Comparison of ENCODE assay signal across 17 cellular contexts in genomic region chr7:97004237-97004930, GRCh38. TPM values are rescaled to one million over a fixed set of nuclear protein-coding genes. Genes with fewer than 3 reads are reported as not detected.
DNase-seq lines count a peak whose midpoint lies in the region; ATAC-seq, FAIRE-seq and TF ChIP-seq lines count a peak whose summit lies in the region.
"Had no signal": no experiment of that assay in that cellular context is flagged by ENCODE, and none has a peak within 500 bp of the region (broad histone marks: within the 10 kb centered on the region; RNA-seq: fewer than 3 reads in every experiment).

No MANE protein-coding gene starts in this region.

- TF ChIP-seq EP300 in GM12878 (IDR thresholded peaks at IDR 0.05; ENCODE audit: borderline replicate concordance in 1 of 2, control insufficient read depth in 1 of 2, low read depth in 2 of 2, low read length in 2 of 2), result no peak

- H2AFZ ChIP-seq in GM12878 (ENCODE audit: control insufficient read depth, low read depth, low read length), result no peak overlapping the region
- no peak overlapping the region for H2AFZ ChIP-seq in neuronal stem cell (ENCODE audit: low read length)

- no peaks in the 10 kb centered on the region for H3K79me1 ChIP-seq in neuronal stem cell (ENCODE audit: low read depth, low read length)

- no peak overlapping the region for H3K14ac ChIP-seq in neuronal stem cell (ENCODE audit: low read length)

- no peak overlapping the region for H4K8ac ChIP-seq in neuronal stem cell (ENCODE audit: low read depth, low read length)

- H3K4me1 Mint-ChIP-seq in progenitor cell of endocrine pancreas (ENCODE audit: low read depth), result peaks cover 3% of the 10 kb centered on the region

- peak overlapping the region; percentile 95 for H2BK15ac ChIP-seq in neuronal stem cell (ENCODE audit: low read length)

- H2BK5ac ChIP-seq in neuronal stem cell (ENCODE audit: low read length), result no peak overlapping the region

- WGBS in GM12878 (ENCODE audit: insufficient coverage, insufficient replicate concordance, low lambda C conversion rate, missing lambda C conversion rate), result 38% methylated on average over 11 of the region's 13 CpGs
- WGBS in neuronal stem cell (ENCODE audit: extremely low coverage in 2 of 2, insufficient read length in 2 of 2, insufficient replicate concordance in 1 of 2), 2 donors, result no CpG with 5 or more reads among the region's 13 CpGs

- H3K9me3 Mint-ChIP-seq in progenitor cell of endocrine pancreas (ENCODE audit: low read depth), result no peaks in the 10 kb centered on the region
- H3K9me3 Mint-ChIP-seq: activated B cell treated with CpG ODN at 0.5 μM for 24 hours had no signal

- no peaks in the 10 kb centered on the region for H3K4me1 ChIP-seq in GM12878 (ENCODE audit: control insufficient read depth, insufficient read depth, low read length)
- H3K4me1 ChIP-seq in neuronal stem cell (ENCODE audit: control insufficient read depth in 2 of 2, insufficient read depth in 1 of 2, low read depth in 1 of 2, low read length in 2 of 2), result peaks cover 0 to 8% of the 10 kb centered on the region in 2 donors

- H3K23ac ChIP-seq in neuronal stem cell (ENCODE audit: low read depth, low read length, poor library complexity), result no peak overlapping the region

- in situ Hi-C loops in GM12878 (cut with MboI), result no loop called here

- no peak for TF ChIP-seq POLR2A in GM12878 (IDR thresholded peaks at IDR 0.05; ENCODE audit: low read depth, low read length)

- TF ChIP-seq RAD21 in GM12878 (IDR thresholded peaks at IDR 0.05; ENCODE audit: insufficient read depth, low read depth, low read length), result no peak

- H2BK12ac ChIP-seq in neuronal stem cell (ENCODE audit: low read length), result no peak overlapping the region

- no peaks in the 10 kb centered on the region for H4K20me1 ChIP-seq in GM12878 (ENCODE audit: control insufficient read depth, insufficient read depth)

- no peaks in the 10 kb centered on the region for H3K79me2 ChIP-seq in GM12878 (ENCODE audit: control insufficient read depth, insufficient read depth, low read length)

- DNase-seq in NCI-H2107 treated with DMSO at 0.1 percent for 48 hours (lab: John Stamatoyannopoulos, UW; ENCODE audit: unreplicated experiment), result peak; percentile 79
- DNase-seq in NCI-H2107 (lab: John Stamatoyannopoulos, UW), result no peak
- peak; percentile 100 for DNase-seq in NCI-H1417 treated with DMSO at 0.1 percent for 48 hours (lab: John Stamatoyannopoulos, UW)
- no peak for DNase-seq in GM12878 (ENCODE audit: low read depth, low spot score)
- DNase-seq in neuronal stem cell (ENCODE audit: low spot score), result no peak
- no peak for DNase-seq in HK-2 (ENCODE audit: unreplicated experiment)
- DNase-seq in progenitor cell of endocrine pancreas (ENCODE audit: low spot score, unreplicated experiment), result no peak
- DNase-seq: activated B cell treated with CpG ODN at 0.5 μM for 24 hours; activated CD8-positive, alpha-beta memory T cell treated with anti-CD3 and anti-CD28 coated beads, Interleukin-2, amount 50 U/mL, for 48 hours; cortex of kidney; mesenchymal stem cell; SIG-M5 had no signal

- SMC1A ChIA-PET in GM12878 (lab: Charles Lee; ENCODE audit: uncharacterized antibody, unreplicated experiment), result no interaction called here

- CTCF ChIA-PET in GM12878 (lab: Yijun Ruan, JAX), result interaction anchor here (0.6 kb wide), 2 partner anchors 14 to 93 kb away, joined by 3 to 4 read pairs; no protein-coding TSS in a partner anchor

- peaks cover 89% of the 10 kb centered on the region for H3K27me3 Mint-ChIP-seq in progenitor cell of endocrine pancreas

- no peak overlapping the region for H3K27ac Mint-ChIP-seq in progenitor cell of endocrine pancreas
- H3K27ac Mint-ChIP-seq: activated B cell treated with CpG ODN at 0.5 μM for 24 hours had no signal

- no peak overlapping the region for H3K4me3 ChIP-seq in GM12878
- H3K4me3 ChIP-seq in neuronal stem cell (ENCODE audit: low read length in 2 of 2), result no peak overlapping the region

- H3K4ac ChIP-seq in neuronal stem cell (ENCODE audit: low read length), result no peak overlapping the region

- H4K91ac ChIP-seq in neuronal stem cell (ENCODE audit: low read depth, low read length, poor library complexity), result no peak overlapping the region

- FAIRE-seq in GM12878 (lab: Jason Lieb, UNC), result no peak

- H3K9ac ChIP-seq in GM12878 (ENCODE audit: control insufficient read depth, insufficient read depth, low read length) (no peak overlapping the region), neuronal stem cell (ENCODE audit: low read depth, low read length, poor library complexity) (no peak overlapping the region)

- no peak overlapping the region for H2AK5ac ChIP-seq in neuronal stem cell (ENCODE audit: low read depth, low read length)

- H3K27me3 ChIP-seq in GM12878 (replicated peaks in 1 of 2; ENCODE audit: control insufficient read depth in 2 of 2, insufficient read depth in 2 of 2, low read length in 1 of 2), result peaks cover 8 to 22% of the 10 kb centered on the region in 2 experiments
- peaks cover 40 to 92% (median 81%) of the 10 kb centered on the region in 3 experiments for H3K27me3 ChIP-seq in neuronal stem cell (ENCODE audit: control insufficient read depth in 3 of 3, insufficient read depth in 3 of 3, low read depth in 1 of 3, low read length in 3 of 3)
- H3K27me3 ChIP-seq: MG63 had no signal

- no peak overlapping the region for H3K27ac ChIP-seq in GM12878 (ENCODE audit: control insufficient read depth, insufficient read depth)
- H3K27ac ChIP-seq in neuronal stem cell (replicated peaks; ENCODE audit: low read length), result no peak overlapping the region
- H3K27ac ChIP-seq: prostate gland, upper lobe of right lung had no signal

- intact Hi-C loops in GM12878 (cut with micrococcal nuclease; ENCODE audit: unreplicated experiment), result no loop called here

- H3K9me3 ChIP-seq in GM12878 (replicated peaks; ENCODE audit: control insufficient read depth, insufficient read depth, low read length) (peaks cover 2% of the 10 kb centered on the region; the same call in 2 of the 3 replicates), neuronal stem cell (replicated peaks in 1 of 2; ENCODE audit: control insufficient read depth in 2 of 2, insufficient read depth in 1 of 2, low read depth in 1 of 2, low read length in 2 of 2) (peaks cover 0 to 3% of the 10 kb centered on the region in 2 donors)
- H3K9me3 ChIP-seq: MG63, prostate gland, upper lobe of right lung had no signal

- POLR2A ChIA-PET in GM12878 (lab: Charles Lee), result no interaction called here

- H3K4me2 ChIP-seq in GM12878 (ENCODE audit: control insufficient read depth, insufficient read depth) (no peak overlapping the region), neuronal stem cell (ENCODE audit: insufficient read depth, low read length, poor library complexity, severe bottlenecking) (no peak overlapping the region)

- RAD21 ChIA-PET in GM12878 (lab: Charles Lee; ENCODE audit: unreplicated experiment), result interaction anchor here (0.6 kb wide), 1 partner anchor 680 kb away, joined by 5 read pairs; no protein-coding TSS in a partner anchor

- no peaks in the 10 kb centered on the region for H3K36me3 ChIP-seq in GM12878 (ENCODE audit: control insufficient read depth in 2 of 2, insufficient read depth in 2 of 2, low read length in 1 of 2)
- no peaks in the 10 kb centered on the region for H3K36me3 ChIP-seq in neuronal stem cell (replicated peaks in 1 of 2; ENCODE audit: control insufficient read depth in 2 of 2, insufficient read depth in 2 of 2, low read length in 2 of 2)
- H3K36me3 ChIP-seq: MG63, prostate gland, upper lobe of right lung had no signal

- H3K4me3 Mint-ChIP-seq in progenitor cell of endocrine pancreas (ENCODE audit: low read depth), result no peak overlapping the region
- H3K4me3 Mint-ChIP-seq: activated B cell treated with CpG ODN at 0.5 μM for 24 hours had no signal

- H3K36me3 Mint-ChIP-seq in progenitor cell of endocrine pancreas (ENCODE audit: insufficient read depth), result no peaks in the 10 kb centered on the region

- TF ChIP-seq CTCF in GM12878 (IDR thresholded peaks at IDR 0.05 in 2 of 3, conservative IDR thresholded peaks at IDR 0.05 in 1 of 3; ENCODE audit: control insufficient read depth in 2 of 3, extremely low read depth in 1 of 3, insufficient read depth in 1 of 3, low read depth in 3 of 3, low read length in 3 of 3) (no peak), progenitor cell of endocrine pancreas (IDR thresholded peaks at IDR 0.05; ENCODE audit: unreplicated experiment) (no peak)

- no TSS peak for BruUV-seq in GM12878 (replicated peaks; lab: Mats Ljungman, UMichigan)

- no peak overlapping the region for H2BK120ac ChIP-seq in neuronal stem cell (ENCODE audit: low read depth, low read length)

- no peak for ATAC-seq in GM12878
- ATAC-seq in HG02970 (IDR thresholded peaks at IDR 0.05; ENCODE audit: low FRiP score, unreplicated experiment), result no peak

- no peak overlapping the region for H3K18ac ChIP-seq in neuronal stem cell (ENCODE audit: low read length)

RNA-seq across cellular contexts. Expression of gene DLX6, which starts 1.0 kb away (rescaled TPM):
- not detected in 2 replicates for total RNA-seq in GM12878 (2013; cell fraction: nucleolus; rRNA removed)
- total RNA-seq in GM12878 (2014; rRNA removed) (not detected in 2 replicates), GM12878 (2014; rRNA removed; fragmentation: Illumina TruSeq; extraction: Trizol) (not detected in 2 replicates), GM12878 (2021) (not detected in 2 replicates), progenitor cell of endocrine pancreas (0.38 and 1.00 TPM in 2 replicates)
- not detected for polyA plus RNA-seq in GM12878 (2011; ENCODE audit: low read depth)
- polyA plus RNA-seq in GM12878 (2011; rRNA removed) (not detected in 2 replicates), GM12878 (2014; fragmentation: Illumina TruSeq; extraction: Trizol) (not detected in 2 replicates), GM12878 (2014; fragmentation: Nextera tagmentation; extraction: Ambion mirVana) (not detected), GM12878 (2014; rRNA removed) (not detected in 2 replicates), GM12878 (2016; fragmentation: Nextera tagmentation; extraction: Ambion mirVana) (not detected)
- not detected in 2 replicates for polyA plus RNA-seq in GM12878 (2011; cell fraction: cytosol; rRNA removed)
- polyA plus RNA-seq in GM12878 (2011; cell fraction: nucleus; rRNA removed), result not detected in 2 replicates
- not detected in 2 replicates for polyA plus RNA-seq in GM12878 (2012)
- polyA minus RNA-seq in GM12878 (2011; rRNA and poly(A)+ RNA removed), result not detected in 2 replicates
- not detected in 2 replicates for polyA minus RNA-seq in GM12878 (2011; cell fraction: cytosol; rRNA and poly(A)+ RNA removed)
- polyA minus RNA-seq in GM12878 (2011; cell fraction: nucleus; rRNA and poly(A)+ RNA removed), result not detected in 2 replicates
- polyA plus RNA-seq in neuronal stem cell (2013, experiment 1 of 2), result 0.52 TPM
- polyA plus RNA-seq in neuronal stem cell (2013, experiment 2 of 2), result 0.66 TPM
- total RNA-seq: activated B cell treated with CpG ODN at 0.5 μM for 24 hours, upper lobe of right lung had no signal
- polyA plus RNA-seq: adipose tissue had no signal

RNA-seq across cellular contexts. Expression of gene DLX5, which starts 20.2 kb away (rescaled TPM):
- total RNA-seq in GM12878 (2013; cell fraction: nucleolus; rRNA removed), result not detected in 2 replicates
- total RNA-seq in GM12878 (2014; rRNA removed) (not detected in 2 replicates), GM12878 (2014; rRNA removed; fragmentation: Illumina TruSeq; extraction: Trizol) (not detected in 2 replicates), GM12878 (2021) (not detected in 2 replicates), progenitor cell of endocrine pancreas (1.7 and 3.8 TPM in 2 replicates)
- polyA plus RNA-seq in GM12878 (2011; ENCODE audit: low read depth), result not detected
- polyA plus RNA-seq in GM12878 (2011; rRNA removed) (not detected in 2 replicates), GM12878 (2014; fragmentation: Illumina TruSeq; extraction: Trizol) (not detected in 2 replicates), GM12878 (2014; fragmentation: Nextera tagmentation; extraction: Ambion mirVana) (not detected), GM12878 (2014; rRNA removed) (not detected in 2 replicates), GM12878 (2016; fragmentation: Nextera tagmentation; extraction: Ambion mirVana) (not detected)
- not detected in 2 replicates for polyA plus RNA-seq in GM12878 (2011; cell fraction: cytosol; rRNA removed)
- not detected in 2 replicates for polyA plus RNA-seq in GM12878 (2011; cell fraction: nucleus; rRNA removed)
- polyA plus RNA-seq in GM12878 (2012), result not detected in 2 replicates
- polyA minus RNA-seq in GM12878 (2011; rRNA and poly(A)+ RNA removed), result not detected in 2 replicates
- polyA minus RNA-seq in GM12878 (2011; cell fraction: cytosol; rRNA and poly(A)+ RNA removed), result not detected in 2 replicates
- not detected in 2 replicates for polyA minus RNA-seq in GM12878 (2011; cell fraction: nucleus; rRNA and poly(A)+ RNA removed)
- 5.1 TPM for polyA plus RNA-seq in neuronal stem cell (2013, experiment 1 of 2)
- polyA plus RNA-seq in neuronal stem cell (2013, experiment 2 of 2), result 4.3 TPM
- total RNA-seq: activated B cell treated with CpG ODN at 0.5 μM for 24 hours, upper lobe of right lung had no signal

Comparison
In these comparisons a context has a peak if more than half of its experiments do, and no peak if none do; other contexts are left out.
1. DNase-seq: peak in NCI-H2107 treated with DMSO at 0.1 percent for 48 hours (single experiment) and NCI-H1417 treated with DMSO at 0.1 percent for 48 hours (single experiment); none in NCI-H2107 (single experiment), GM12878 (single experiment), neuronal stem cell (single experiment), HK-2 (single experiment) and progenitor cell of endocrine pancreas (single experiment).